In the genomic region with DNA sequence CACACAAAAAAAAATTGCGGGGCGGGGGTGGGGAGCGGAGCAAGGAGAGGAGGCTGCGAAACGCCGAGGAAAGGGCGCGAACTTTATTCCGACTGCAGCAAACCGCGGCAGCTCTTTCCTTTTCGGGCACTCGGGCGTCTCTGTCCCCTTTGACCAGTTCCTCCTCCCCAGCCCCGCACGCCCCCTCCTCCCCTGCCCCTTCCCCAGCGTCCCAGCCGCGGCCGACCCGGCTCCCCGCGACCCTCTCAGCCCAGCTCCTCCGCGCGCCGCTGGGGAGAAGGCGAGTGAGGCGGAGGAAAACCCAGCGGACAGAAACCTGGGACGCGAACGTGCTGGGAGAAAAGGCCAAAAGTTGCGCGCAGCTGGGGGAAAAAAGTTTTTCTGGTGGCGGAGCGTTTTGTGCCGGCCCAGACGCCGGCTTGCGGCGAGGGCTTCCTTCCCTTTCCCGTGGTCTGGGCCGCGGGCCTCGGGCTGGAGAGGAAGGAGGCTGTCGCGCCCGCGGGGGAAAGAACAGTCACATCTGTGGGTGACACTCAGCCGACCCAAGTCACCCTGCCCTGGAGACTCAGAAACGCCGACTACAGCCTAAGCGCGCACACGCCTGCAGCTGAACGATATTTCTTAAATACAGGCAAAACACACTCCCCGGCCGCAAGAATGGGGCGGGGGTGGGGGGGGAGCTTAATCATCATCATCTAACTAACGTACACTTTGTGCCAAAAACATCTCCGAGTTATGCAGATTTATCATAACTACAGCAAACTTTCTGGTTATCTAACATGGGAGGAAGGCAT, we compare ENCODE assay signal across 8 cellular contexts. TPM values are rescaled to one million over a fixed set of nuclear protein-coding genes. Genes with fewer than 3 reads are reported as not detected.
DNase-seq lines count a peak whose midpoint lies in the region; ATAC-seq, FAIRE-seq and TF ChIP-seq lines count a peak whose summit lies in the region.

No MANE protein-coding gene starts in this region.

- peak overlapping the region; percentile 77 for H2AFZ ChIP-seq in hepatocyte

- no peaks in the 10 kb centered on the region for H4K20me1 ChIP-seq in hepatocyte (ENCODE audit: insufficient read depth, poor library complexity, severe bottlenecking)

- H3K4me2 ChIP-seq in hepatocyte, result peak overlapping the region; percentile 97

- no peaks in the 10 kb centered on the region for H3K36me3 Mint-ChIP-seq in CD8-positive, alpha-beta memory T cell
- no peaks in the 10 kb centered on the region for H3K36me3 Mint-ChIP-seq in activated CD4-positive, alpha-beta memory T cell treated with anti-CD3 and anti-CD28 coated beads, Interleukin-2, amount 10 ng/mL, durations not matched to agents 7 days and 5 days (ENCODE audit: low read depth)

- H3K9me3 ChIP-seq in CD8-positive, alpha-beta memory T cell (ENCODE audit: low read length), result no peaks in the 10 kb centered on the region
- no peaks in the 10 kb centered on the region for H3K9me3 ChIP-seq in HUES64 (ENCODE audit: insufficient read depth, low read depth, low read length)
- H3K9me3 ChIP-seq in adrenal gland (replicated peaks in 1 of 3), result no peaks in the 10 kb centered on the region
- no peaks in the 10 kb centered on the region for H3K9me3 ChIP-seq in hepatocyte (ENCODE audit: low read depth)
- peaks cover 4% of the 10 kb centered on the region for H3K9me3 ChIP-seq in psoas muscle

- WGBS in HUES64, result 1% methylated on average over 61 of the region's 62 CpGs
- WGBS in adrenal gland, 4 donors, result 1% methylated on average over 38 to 60 of the region's 62 CpGs
- WGBS in hepatocyte (ENCODE audit: low lambda C conversion rate, missing lambda C conversion rate), result 2% methylated on average over 45 of the region's 62 CpGs
- WGBS in psoas muscle, 3 donors, result 0 to 2% (median 1%) methylated on average over 37 to 62 of the region's 62 CpGs

- peaks cover 0 to 10% (median 0%) of the 10 kb centered on the region in 5 donors for H3K9me3 Mint-ChIP-seq in CD8-positive, alpha-beta memory T cell
- peaks cover under 1% of the 10 kb centered on the region for H3K9me3 Mint-ChIP-seq in activated CD4-positive, alpha-beta memory T cell treated with anti-CD3 and anti-CD28 coated beads, Interleukin-2, amount 10 ng/mL, durations not matched to agents 7 days and 5 days

- H3K9ac ChIP-seq in HUES64 (ENCODE audit: low read depth, low read length), result peak overlapping the region; percentile 66

- no peak for TF ChIP-seq POLR2A in adrenal gland (IDR thresholded peaks at IDR 0.05)

- H3K4me3 Mint-ChIP-seq in CD8-positive, alpha-beta memory T cell, result peak overlapping the region in 4 of 7 donors; percentile 47 to 88 (median 68)
- no peak overlapping the region for H3K4me3 Mint-ChIP-seq in activated CD4-positive, alpha-beta memory T cell treated with anti-CD3 and anti-CD28 coated beads, Interleukin-2, amount 10 ng/mL, durations not matched to agents 7 days and 5 days

- no peaks in the 10 kb centered on the region for H3K9me2 ChIP-seq in hepatocyte (replicated peaks; ENCODE audit: insufficient read depth)

- intact Hi-C loops in adrenal gland (cut with DNase I), result no loop called here
- intact Hi-C loops in psoas muscle (cut with DNase I), result loop anchor here in 1 of 2 donors (10.0 kb wide), 1 partner anchor 143 kb away; no protein-coding TSS in a partner anchor

- H3K27ac ChIP-seq in CD8-positive, alpha-beta memory T cell (ENCODE audit: low read depth, low read length), result no peak overlapping the region
- H3K27ac ChIP-seq in HUES64 (ENCODE audit: low read depth, low read length) (peak overlapping the region; percentile 82; the same call in 1 of the 2 replicates), adrenal gland (peak overlapping the region; percentile 46 to 92 (median 76)), hepatocyte (peak overlapping the region; percentile 91), psoas muscle (peak overlapping the region; percentile 82)

- peaks cover 20 to 37% of the 10 kb centered on the region in 2 donors for H3K27me3 Mint-ChIP-seq in CD8-positive, alpha-beta memory T cell
- peaks cover 36% of the 10 kb centered on the region for H3K27me3 Mint-ChIP-seq in activated CD4-positive, alpha-beta memory T cell treated with anti-CD3 and anti-CD28 coated beads, Interleukin-2, amount 10 ng/mL, durations not matched to agents 7 days and 5 days

- peaks cover 17% of the 10 kb centered on the region for H3K79me2 ChIP-seq in hepatocyte

- H3K4me3 ChIP-seq in CD8-positive, alpha-beta memory T cell (ENCODE audit: low read length), result no peak overlapping the region
- H3K4me3 ChIP-seq in HUES64 (ENCODE audit: low read length) (peak overlapping the region; percentile 71), adrenal gland (peak overlapping the region in 2 of 4 donors; percentile 75 to 87), hepatocyte (peak overlapping the region; percentile 74), psoas muscle (peak overlapping the region; percentile 87)

- CTCF ChIA-PET in CD8-positive, alpha-beta memory T cell (lab: Charles Lee), result no interaction called here
- CTCF ChIA-PET in activated CD4-positive, alpha-beta memory T cell treated with anti-CD3 and anti-CD28 coated beads, Interleukin-2, amount 10 ng/mL, durations not matched to agents 7 days and 5 days (lab: Charles Lee), result no interaction called here

- ATAC-seq in psoas muscle, result peak; percentile 52 to 62 (median 60)

- POLR2A ChIA-PET in CD8-positive, alpha-beta memory T cell (lab: Charles Lee), result no interaction called here
- POLR2A ChIA-PET in activated CD4-positive, alpha-beta memory T cell treated with anti-CD3 and anti-CD28 coated beads, Interleukin-2, amount 10 ng/mL, durations not matched to agents 7 days and 5 days (lab: Charles Lee), result no interaction called here

- H3K36me3 ChIP-seq in CD8-positive, alpha-beta memory T cell (ENCODE audit: insufficient read depth, low read length), result no peaks in the 10 kb centered on the region
- no peaks in the 10 kb centered on the region for H3K36me3 ChIP-seq in HUES64 (ENCODE audit: insufficient read depth, low read length)
- no peaks in the 10 kb centered on the region for H3K36me3 ChIP-seq in adrenal gland (replicated peaks in 1 of 2)
- H3K36me3 ChIP-seq in hepatocyte (replicated peaks; ENCODE audit: insufficient read depth, low read depth), result no peaks in the 10 kb centered on the region
- no peaks in the 10 kb centered on the region for H3K36me3 ChIP-seq in psoas muscle (ENCODE audit: insufficient read depth in 1 of 2, low read depth in 1 of 2)

- TF ChIP-seq CTCF in adrenal gland (IDR thresholded peaks at IDR 0.05) (no peak), hepatocyte (IDR thresholded peaks at IDR 0.05; ENCODE audit: poor library complexity) (no peak), psoas muscle (IDR thresholded peaks at IDR 0.05) (no peak), D721Med (IDR thresholded peaks at IDR 0.05; ENCODE audit: insufficient read depth, missing control alignments) (no peak)

- H3K27me3 ChIP-seq in CD8-positive, alpha-beta memory T cell (ENCODE audit: insufficient read depth, low read length, poor library complexity, severe bottlenecking), result no peaks in the 10 kb centered on the region
- H3K27me3 ChIP-seq in HUES64 (ENCODE audit: insufficient read depth, low read length), result peaks cover 19% of the 10 kb centered on the region
- H3K27me3 ChIP-seq in adrenal gland, result no peaks in the 10 kb centered on the region
- peaks cover 10% of the 10 kb centered on the region for H3K27me3 ChIP-seq in hepatocyte
- H3K27me3 ChIP-seq in psoas muscle (ENCODE audit: insufficient read depth in 3 of 3, low read length in 2 of 3), result peaks cover 0 to 3% (median 0%) of the 10 kb centered on the region in 3 donors

- H3K27ac Mint-ChIP-seq in CD8-positive, alpha-beta memory T cell, result no peak overlapping the region
- no peak overlapping the region for H3K27ac Mint-ChIP-seq in activated CD4-positive, alpha-beta memory T cell treated with anti-CD3 and anti-CD28 coated beads, Interleukin-2, amount 10 ng/mL, durations not matched to agents 7 days and 5 days

- no peak for FAIRE-seq in D721Med (lab: Jason Lieb, UNC)

- no peak for DNase-seq in CD8-positive, alpha-beta memory T cell
- DNase-seq in adrenal gland (peak; percentile 40 to 59 (median 46)), hepatocyte (ENCODE audit: low spot score) (peak; percentile 50), psoas muscle (peak; percentile 63 to 79), D721Med (ENCODE audit: insufficient read length, low spot score) (no peak), NCI-H2107 (lab: John Stamatoyannopoulos, UW) (no peak)
- DNase-seq in activated CD4-positive, alpha-beta memory T cell treated with anti-CD3 and anti-CD28 coated beads, Interleukin-2, amount 10 ng/mL, durations not matched to agents 7 days and 5 days, result no peak

- H3K4me1 Mint-ChIP-seq in CD8-positive, alpha-beta memory T cell, result peaks cover 0 to 5% (median 2%) of the 10 kb centered on the region in 3 donors
- no peaks in the 10 kb centered on the region for H3K4me1 Mint-ChIP-seq in activated CD4-positive, alpha-beta memory T cell treated with anti-CD3 and anti-CD28 coated beads, Interleukin-2, amount 10 ng/mL, durations not matched to agents 7 days and 5 days

- no peaks in the 10 kb centered on the region for H3K4me1 ChIP-seq in CD8-positive, alpha-beta memory T cell (ENCODE audit: insufficient read depth, low read length)
- peaks cover 36% of the 10 kb centered on the region for H3K4me1 ChIP-seq in HUES64 (ENCODE audit: insufficient read depth, low read length)
- H3K4me1 ChIP-seq in adrenal gland (replicated peaks in 1 of 2), result peaks cover 4 to 7% of the 10 kb centered on the region in 2 donors
- peaks cover 5% of the 10 kb centered on the region for H3K4me1 ChIP-seq in hepatocyte (ENCODE audit: insufficient read depth)
- peaks cover 9% of the 10 kb centered on the region for H3K4me1 ChIP-seq in psoas muscle

RNA-seq across cellular contexts. Expression of a gene that starts 1.1 kb away (rescaled TPM):
- under 1 TPM in 1 of 2 experiments, not detected in 1; 0.18 TPM for total RNA-seq in CD8-positive, alpha-beta memory T cell
- polyA plus RNA-seq in CD8-positive, alpha-beta memory T cell, result not detected
- 7.0 TPM for polyA plus RNA-seq in HUES64 (2013, experiment 1 of 2)
- polyA plus RNA-seq in HUES64 (2013, experiment 2 of 2), result 6.7 TPM
- total RNA-seq in adrenal gland (10 to 100 TPM in 1 of 8 donors, 1 to 10 TPM in 7; 3.8 to 11.1 (median 6.0) TPM), hepatocyte (16.5 and 20.7 TPM in 2 replicates), psoas muscle (100 to 1,000 TPM in 2 of 4 donors, 10 to 100 TPM in 2; 44.1 to 168 (median 92.9) TPM)
- polyA plus RNA-seq in adrenal gland (1 to 10 TPM; 1.1 to 2.1 (median 1.4) TPM), hepatocyte (19.3 and 25.3 TPM in 2 replicates), psoas muscle (1 to 10 TPM; 1.3 to 3.4 (median 1.3) TPM)
- not detected for total RNA-seq in activated CD4-positive, alpha-beta memory T cell treated with anti-CD3 and anti-CD28 coated beads, Interleukin-2, amount 10 ng/mL, durations not matched to agents 7 days and 5 days

Comparison
In these comparisons a context has a peak if more than half of its experiments do, and no peak if none do; other contexts are left out.
1. DNase-seq: peak in adrenal gland (7 of 7), hepatocyte (single experiment) and psoas muscle (2 of 2); none in CD8-positive, alpha-beta memory T cell (0 of 5), D721Med (single experiment), activated CD4-positive, alpha-beta memory T cell treated with anti-CD3 and anti-CD28 coated beads, Interleukin-2, amount 10 ng/mL, durations not matched to agents 7 days and 5 days (single experiment) and NCI-H2107 (single experiment).
2. RNA of a gene that starts 1.1 kb away (total RNA-seq): 44.1 to 168 TPM in psoas muscle, 16.5 to 20.7 TPM in hepatocyte and 3.8 to 11.1 TPM in adrenal gland; 0.18 TPM in CD8-positive, alpha-beta memory T cell and not detected in activated CD4-positive, alpha-beta memory T cell treated with anti-CD3 and anti-CD28 coated beads, Interleukin-2, amount 10 ng/mL, durations not matched to agents 7 days and 5 days; every median in the first group is over 4 times any median in the second.